8 cellular contexts compared by ENCODE assay signal in genomic region chr10:114938818-114939193, GRCh38. TPM values are rescaled to one million over a fixed set of nuclear protein-coding genes. Genes with fewer than 3 reads are reported as not detected.
DNase-seq lines count a peak whose midpoint lies in the region; ATAC-seq and TF ChIP-seq lines count a peak whose summit lies in the region.

No MANE protein-coding gene starts in this region.

- H4K20me1 ChIP-seq in MM.1S (ENCODE audit: insufficient read depth, low read length) (no peaks in the 10 kb centered on the region), neural progenitor cell (ENCODE audit: low read depth) (no peaks in the 10 kb centered on the region)

- H3K4me2 ChIP-seq in MM.1S (ENCODE audit: low read depth, low read length), result peak overlapping the region; percentile 76
- H3K4me2 ChIP-seq in neural progenitor cell, result peak overlapping the region; percentile 89

- H3K27me3 ChIP-seq in MM.1S (replicated peaks; ENCODE audit: insufficient read depth, low read length), result no peaks in the 10 kb centered on the region
- no peaks in the 10 kb centered on the region for H3K27me3 ChIP-seq in effector memory CD4-positive, alpha-beta T cell (replicated peaks; ENCODE audit: control insufficient read depth, insufficient read depth, low read length, poor library complexity, severe bottlenecking)
- no peaks in the 10 kb centered on the region for H3K27me3 ChIP-seq in neural progenitor cell

- no peak for ATAC-seq in GM21360 (IDR thresholded peaks at IDR 0.05; ENCODE audit: unreplicated experiment)
- no peak for ATAC-seq in GM21737 (IDR thresholded peaks at IDR 0.05; ENCODE audit: unreplicated experiment)

- H3F3A ChIP-seq in MM.1S (ENCODE audit: insufficient read depth, low read length) (no peaks in the 10 kb centered on the region), neural progenitor cell (ENCODE audit: low read depth) (no peaks in the 10 kb centered on the region)

- H2AFZ ChIP-seq in MM.1S (ENCODE audit: low read length) (peak overlapping the region; percentile 94), neural progenitor cell (replicated peaks) (peak overlapping the region; percentile 99)

- H3K4me3 Mint-ChIP-seq in neural progenitor cell, result peak overlapping the region; percentile 98

- H3K4me3 ChIP-seq in MM.1S (ENCODE audit: low read length), result peak overlapping the region; percentile 94
- peak overlapping the region; percentile 91 for H3K4me3 ChIP-seq in effector memory CD4-positive, alpha-beta T cell (ENCODE audit: insufficient read depth, low read depth, low read length, poor library complexity, severe bottlenecking)
- H3K4me3 ChIP-seq in neural progenitor cell, result peak overlapping the region; percentile 90

- H3K79me2 ChIP-seq in MM.1S (ENCODE audit: low read length), result peaks cover 35% of the 10 kb centered on the region
- peaks cover 51% of the 10 kb centered on the region for H3K79me2 ChIP-seq in neural progenitor cell (ENCODE audit: low read depth)

- peak; percentile 11 for DNase-seq in MM.1S
- DNase-seq in effector memory CD4-positive, alpha-beta T cell, result no peak
- DNase-seq in neural progenitor cell (ENCODE audit: low spot score), result no peak
- DNase-seq in DMS153 treated with DMSO at 0.1 percent for 48 hours (lab: John Stamatoyannopoulos, UW; ENCODE audit: unreplicated experiment), result no peak
- no peak for DNase-seq in CD1c-positive myeloid dendritic cell (ENCODE audit: extremely low spot score)

- no peaks in the 10 kb centered on the region for H3K9me3 Mint-ChIP-seq in neural progenitor cell

- peaks cover 14% of the 10 kb centered on the region for H3K4me1 Mint-ChIP-seq in neural progenitor cell

- H3K9ac ChIP-seq in MM.1S (ENCODE audit: low read length), result peak overlapping the region; percentile 90
- H3K9ac ChIP-seq in neural progenitor cell, result peak overlapping the region; percentile 97

- TF ChIP-seq CTCF in C4-2B (conservative IDR thresholded peaks at IDR 0.05) (no peak; the same call in 1 of the 2 replicates), MM.1S (IDR thresholded peaks at IDR 0.05; ENCODE audit: low read length) (no peak), neural progenitor cell (IDR thresholded peaks at IDR 0.05) (no peak)

- no peaks in the 10 kb centered on the region for H3K9me2 ChIP-seq in MM.1S (replicated peaks; ENCODE audit: insufficient read depth, low read length)

- H3K27ac ChIP-seq in C4-2B, result peak overlapping the region; percentile 94
- no peak overlapping the region for H3K27ac ChIP-seq in MM.1S (ENCODE audit: low read length)
- H3K27ac ChIP-seq in effector memory CD4-positive, alpha-beta T cell (ENCODE audit: insufficient read depth, low read length, poor library complexity, severe bottlenecking), result peak overlapping the region; percentile 69
- no peak overlapping the region for H3K27ac ChIP-seq in neural progenitor cell

- peaks cover 10% of the 10 kb centered on the region for H3K36me3 Mint-ChIP-seq in neural progenitor cell

- no peaks in the 10 kb centered on the region for H3K9me3 ChIP-seq in MM.1S (replicated peaks; ENCODE audit: insufficient read depth, low read length)
- H3K9me3 ChIP-seq in effector memory CD4-positive, alpha-beta T cell (ENCODE audit: control insufficient read depth, low read length), result no peaks in the 10 kb centered on the region
- H3K9me3 ChIP-seq in neural progenitor cell (ENCODE audit: low read depth), result no peaks in the 10 kb centered on the region

- H3K36me3 ChIP-seq in MM.1S (replicated peaks; ENCODE audit: insufficient read depth, low read length), result no peaks in the 10 kb centered on the region; the same call in 1 of the 2 replicates
- H3K36me3 ChIP-seq in effector memory CD4-positive, alpha-beta T cell (ENCODE audit: control insufficient read depth, insufficient read depth, low read length), result peaks cover 14% of the 10 kb centered on the region
- H3K36me3 ChIP-seq in neural progenitor cell, result peaks cover 5% of the 10 kb centered on the region

- no peaks in the 10 kb centered on the region for H3K27me3 Mint-ChIP-seq in neural progenitor cell (ENCODE audit: insufficient read depth, low read depth)

- peaks cover 6% of the 10 kb centered on the region; the same call in 1 of the 2 replicates for H3K4me1 ChIP-seq in MM.1S (ENCODE audit: low read length)
- peaks cover 7% of the 10 kb centered on the region for H3K4me1 ChIP-seq in effector memory CD4-positive, alpha-beta T cell (ENCODE audit: control insufficient read depth, insufficient read depth, low read length, poor library complexity, severe bottlenecking)
- H3K4me1 ChIP-seq in neural progenitor cell, result peaks cover 10% of the 10 kb centered on the region

- peak overlapping the region; percentile 92 for H3K27ac Mint-ChIP-seq in neural progenitor cell

RNA-seq across cellular contexts. Expression of gene TRUB1, which starts 0.8 kb away (rescaled TPM):
- 27.2 and 41.9 TPM in 2 replicates for total RNA-seq in neural progenitor cell (ENCODE audit: low replicate concordance)

Comparison
In these comparisons a context has a peak if more than half of its experiments do, and no peak if none do; other contexts are left out.
1. H3K27ac ChIP-seq: peak in C4-2B (single experiment) and effector memory CD4-positive, alpha-beta T cell (single experiment); none in MM.1S (single experiment) and neural progenitor cell (single experiment).
2. Peak in every context shown above with its lines, with median percentiles within 50 percentile points of each other: H3K4me3 ChIP-seq.